In the genomic region with DNA sequence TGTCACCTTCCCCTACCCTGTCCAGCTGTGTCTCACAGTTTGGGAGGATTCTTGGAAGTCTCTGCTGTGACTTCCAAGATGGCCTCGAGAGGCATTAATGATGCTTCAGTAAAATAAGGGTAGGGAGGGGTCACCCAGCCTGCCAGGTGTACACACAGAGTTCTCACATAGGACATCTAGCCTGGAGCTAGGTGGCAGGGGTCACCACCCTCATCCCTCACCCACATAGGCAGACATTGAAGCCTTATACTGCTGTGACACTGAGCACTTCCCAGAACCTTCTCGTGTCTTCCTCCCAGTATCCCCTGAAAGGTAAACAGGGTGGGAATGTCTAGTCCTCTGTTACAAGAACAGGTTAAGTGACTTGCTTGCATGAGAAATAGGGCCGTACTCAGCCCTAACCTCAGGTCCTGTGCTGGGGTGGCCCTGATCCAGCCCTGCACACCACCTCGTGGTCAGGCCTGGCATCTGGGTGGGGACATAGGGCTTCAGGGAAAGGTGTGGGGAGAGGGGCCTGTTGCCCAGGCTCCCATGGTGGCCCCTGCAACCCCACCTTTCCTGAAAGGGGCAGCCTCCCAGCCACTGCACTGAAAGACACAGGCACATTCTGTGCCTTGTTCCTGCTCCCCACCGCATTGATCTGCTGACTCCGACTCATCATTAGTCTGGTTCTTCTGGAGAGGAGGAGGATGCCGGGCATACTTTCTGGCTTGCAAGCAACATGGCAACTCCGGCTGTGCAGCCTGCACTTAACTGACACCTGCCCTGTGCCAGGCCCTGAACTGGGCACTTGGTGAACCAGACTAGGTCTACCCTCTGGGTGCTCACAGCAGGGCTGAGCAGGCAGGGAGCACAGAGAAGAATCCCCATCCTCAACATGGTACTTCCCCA, we compare ENCODE assay signal across 13 cellular contexts. TPM values are rescaled to one million over a fixed set of nuclear protein-coding genes. Genes with fewer than 3 reads are reported as not detected.
A peak's percentile ranks its signal among the peaks of the same experiment; 100 is the strongest.
DNase-seq lines count a peak whose midpoint lies in the region; FAIRE-seq and TF ChIP-seq lines count a peak whose summit lies in the region.
"Had no signal": no experiment of that assay in that cellular context is flagged by ENCODE, and none has a peak within 500 bp of the region (broad histone marks: within the 10 kb centered on the region; RNA-seq: fewer than 3 reads in every experiment).

No MANE protein-coding gene starts in this region.

- TF ChIP-seq CTCF in Calu3 (IDR thresholded peaks at IDR 0.05; ENCODE audit: unreplicated experiment), result no peak

- peaks cover 34% of the 10 kb centered on the region for H3K36me3 Mint-ChIP-seq in Calu3 (ENCODE audit: insufficient read depth, unreplicated experiment)
- H3K36me3 Mint-ChIP-seq: IgD-negative memory B cell had no signal

- H3K4me3 Mint-ChIP-seq in Calu3 (ENCODE audit: low read depth, unreplicated experiment), result peak overlapping the region; percentile 12
- H3K4me3 Mint-ChIP-seq: activated T-cell treated with anti-CD3 and anti-CD28 coated beads, Interleukin-2, amount 50 U/mL, for 4 hours; dendritic cell treated with granulocyte-macrophage colony-stimulating factor and Interleukin-4, amounts not matched to agents 40 ng/mL and 50 ng/mL, for 4 days had no signal

- H3K4me1 Mint-ChIP-seq in Calu3 (ENCODE audit: low read depth, unreplicated experiment), result peaks cover 37% of the 10 kb centered on the region

- no peak for FAIRE-seq in RCC 7860 (lab: Jason Lieb, UNC)

- no peaks in the 10 kb centered on the region for H3K9me3 Mint-ChIP-seq in Calu3 (ENCODE audit: low read depth, unreplicated experiment)
- H3K9me3 Mint-ChIP-seq: activated T-cell treated with anti-CD3 and anti-CD28 coated beads, Interleukin-2, amount 50 U/mL, for 4 hours; dendritic cell treated with granulocyte-macrophage colony-stimulating factor and Interleukin-4, amounts not matched to agents 40 ng/mL and 50 ng/mL, for 4 days; IgD-negative memory B cell had no signal

- CTCF ChIA-PET in Calu3 (lab: Charles Lee), result interaction anchor here (0.6 to 4.1 kb wide), 5 partner anchors 9 to 105 kb away, joined by 3 to 41 read pairs (median 5); no protein-coding TSS in a partner anchor

- intact Hi-C loops in Calu3 (cut with micrococcal nuclease; ENCODE audit: unreplicated experiment), result loop anchor here (1.0 kb wide), 1 partner anchor 100 kb away; no protein-coding TSS in a partner anchor

- DNase-seq in Calu3 (peak; percentile 49), RCC 7860 (ENCODE audit: low spot score) (peak; percentile 45), fibroblast of gingiva (ENCODE audit: low read depth) (peak; percentile 47), renal cortical epithelial cell (ENCODE audit: low read depth) (peak; percentile 78), SHP77 (lab: John Stamatoyannopoulos, UW) (no peak), NCI-H146 treated with DMSO at 0.1 percent for 48 hours (lab: John Stamatoyannopoulos, UW; ENCODE audit: unreplicated experiment) (no peak), NAMALWA (ENCODE audit: low spot score) (no peak)
- no peak for DNase-seq in activated CD4-positive, alpha-beta T cell treated with anti-CD3 and anti-CD28 coated beads for 1 hour
- DNase-seq: activated T-cell treated with anti-CD3 and anti-CD28 coated beads, Interleukin-2, amount 50 U/mL, for 4 hours; stimulated activated naive CD4-positive, alpha-beta T cell treated with Interleukin-2 at 50 U/mL for 16 hours; T-helper 2 cell had no signal

- H3K27ac Mint-ChIP-seq in Calu3 (ENCODE audit: unreplicated experiment), result peak overlapping the region; percentile 50
- H3K27ac Mint-ChIP-seq: dendritic cell treated with granulocyte-macrophage colony-stimulating factor and Interleukin-4, amounts not matched to agents 40 ng/mL and 50 ng/mL, for 4 days had no signal

- BruUV-seq in Calu3 (replicated peaks; lab: Mats Ljungman, UMichigan), result no TSS peak

- H3K27me3 Mint-ChIP-seq in Calu3 (ENCODE audit: unreplicated experiment), result no peaks in the 10 kb centered on the region

RNA-seq across cellular contexts. Expression of a gene that starts 3.6 kb away (rescaled TPM):
- total RNA-seq in Calu3 (2022), result 81.4 and 93.7 TPM in 2 replicates
- total RNA-seq in renal cortical epithelial cell, result 68.6 and 72.1 TPM in 2 replicates

RNA-seq across cellular contexts. Expression of a gene that starts 20.7 kb away (rescaled TPM):
- total RNA-seq in Calu3 (2022) (59.3 and 67.0 TPM in 2 replicates), renal cortical epithelial cell (79.5 and 261 TPM in 2 replicates)

RNA-seq across cellular contexts. Expression of a gene that starts 21.4 kb away (rescaled TPM):
- total RNA-seq in Calu3 (2022) (10.0 and 10.2 TPM in 2 replicates), renal cortical epithelial cell (3.8 and 30.2 TPM in 2 replicates)

RNA-seq across cellular contexts. Expression of a gene that starts 51.0 kb away (rescaled TPM):
- total RNA-seq in Calu3 (2022) (0.19 TPM in 1 of 2 replicates, not detected in the other), renal cortical epithelial cell (0.35 and 0.60 TPM in 2 replicates)
- total RNA-seq: activated T-cell treated with anti-CD3 and anti-CD28 coated beads, Interleukin-2, amount 50 U/mL, for 4 hours had no signal

Comparison
In these comparisons a context has a peak if more than half of its experiments do, and no peak if none do; other contexts are left out.
1. DNase-seq: peak in Calu3 (single experiment), RCC 7860 (single experiment), fibroblast of gingiva (single experiment) and renal cortical epithelial cell (single experiment); none in activated CD4-positive, alpha-beta T cell treated with anti-CD3 and anti-CD28 coated beads for 1 hour (single experiment), SHP77 (0 of 2), NCI-H146 treated with DMSO at 0.1 percent for 48 hours (single experiment) and NAMALWA (single experiment).